ENCODE assay signal across 33 cellular contexts in genomic region chr17:66250686-66251085, GRCh38. TPM values are rescaled to one million over a fixed set of nuclear protein-coding genes. Genes with fewer than 3 reads are reported as not detected.
"Had no signal": no experiment of that assay in that cellular context is flagged by ENCODE, and none has a peak within 500 bp of the region (broad histone marks: within the 10 kb centered on the region; RNA-seq: fewer than 3 reads in every experiment).

No MANE protein-coding gene starts in this region.

- H3K4me1 Mint-ChIP-seq: nephron progenitor cell; stimulated activated memory B cell treated with anti-CD40 and anti-IgM and Interleukin-4, amounts not matched to agents 10 μg/mL and 1 μg/mL and 100 μg/mL, for 72 hours had no signal

- H3K9me3 Mint-ChIP-seq: mesothelial cell of epicardium; naive B cell; natural killer cell; nephron progenitor cell; neural progenitor cell; stimulated activated memory B cell treated with anti-CD40 and anti-IgM and Interleukin-4, amounts not matched to agents 10 μg/mL and 1 μg/mL and 100 μg/mL, for 72 hours had no signal

- H3K27me3 ChIP-seq: neural progenitor cell, right atrium auricular region, right lobe of liver, stomach, testis, thyroid gland, transverse colon, upper lobe of left lung, vagina had no signal

- H3K4me3 Mint-ChIP-seq: mesothelial cell of epicardium; naive B cell; natural killer cell; nephron progenitor cell; neural progenitor cell; stimulated activated memory B cell treated with anti-CD40 and anti-IgM and Interleukin-4, amounts not matched to agents 10 μg/mL and 1 μg/mL and 100 μg/mL, for 72 hours had no signal

- H3K4me2 ChIP-seq: neural progenitor cell, smooth muscle cell had no signal

- DNase-seq: kidney glomerular epithelial cell; left cardiac atrium; lower lobe of right lung; mammary epithelial cell; mesenchymal stem cell; naive B cell; natural killer cell; nephron progenitor cell; occipital lobe; right lobe of liver; stimulated activated CD4-positive, alpha-beta T cell treated with anti-CD3 and anti-CD28 coated beads, Interleukin-1b, Interleukin-23, amount 100 ng/mL, for 48 hours; stimulated activated CD4-positive, alpha-beta T cell treated with anti-CD3 and anti-CD28 coated beads, Interleukin-2, amount 100 ng/mL, for 48 hours; stimulated activated CD4-positive, alpha-beta T cell treated with anti-CD3 and anti-CD28 coated beads, Interleukin-4, amount 100 ng/mL, for 4 hours; stimulated activated CD8-positive, alpha-beta memory T cell treated with anti-CD3 and anti-CD28 coated beads, Interleukin-4, amount 100 ng/mL, for 48 hours; stimulated activated naive CD4-positive, alpha-beta T cell treated with Interleukin-2 at 50 U/mL for 16 hours; stomach; testis; thyroid gland; transverse colon; upper lobe of left lung had no signal

- H3K27me3 Mint-ChIP-seq: progenitor cell of endocrine pancreas; stimulated activated memory B cell treated with anti-CD40 and anti-IgM and Interleukin-4, amounts not matched to agents 10 μg/mL and 1 μg/mL and 100 μg/mL, for 72 hours had no signal

- H3K4me3 ChIP-seq: lower lobe of right lung, neural progenitor cell, right atrium auricular region, right lobe of liver, smooth muscle cell, stomach, testis, thyroid gland, transverse colon, upper lobe of left lung, vagina had no signal

- H3K9ac ChIP-seq: neural progenitor cell had no signal

- H3K4me1 ChIP-seq: neural progenitor cell, right atrium auricular region, right lobe of liver, testis, thyroid gland, upper lobe of left lung had no signal

- H3K27ac Mint-ChIP-seq: mesothelial cell of epicardium; naive B cell; natural killer cell; nephron progenitor cell; neural progenitor cell; stimulated activated memory B cell treated with anti-CD40 and anti-IgM and Interleukin-4, amounts not matched to agents 10 μg/mL and 1 μg/mL and 100 μg/mL, for 72 hours had no signal

- H3K27ac ChIP-seq: lower lobe of right lung, neural progenitor cell, neutrophil, right atrium auricular region, right lobe of liver, stomach, testis, thyroid gland, transverse colon, upper lobe of left lung, vagina had no signal

- H3K36me3 Mint-ChIP-seq: mesothelial cell of epicardium; naive B cell; natural killer cell; neural progenitor cell; stimulated activated memory B cell treated with anti-CD40 and anti-IgM and Interleukin-4, amounts not matched to agents 10 μg/mL and 1 μg/mL and 100 μg/mL, for 72 hours had no signal

- H3K36me3 ChIP-seq: lower lobe of right lung, neural progenitor cell, neutrophil, right atrium auricular region, right lobe of liver, stomach, thyroid gland, transverse colon, upper lobe of left lung, vagina had no signal

- H3K9me3 ChIP-seq: lower lobe of right lung, neutrophil, right atrium auricular region, right lobe of liver, stomach, testis, thyroid gland, transverse colon, upper lobe of left lung, vagina had no signal

RNA-seq across cellular contexts. Expression of gene APOH, which starts 21.5 kb away (rescaled TPM):
- total RNA-seq: mammary epithelial cell, mesothelial cell of epicardium, mononuclear cell, natural killer cell, osteocyte, pulmonary artery endothelial cell, right atrium auricular region, smooth muscle cell, thyroid gland, urinary bladder, vagina had no signal
- polyA plus RNA-seq: keratinocyte, mammary epithelial cell, smooth muscle cell had no signal
